16 cellular contexts compared by ENCODE assay signal in the genomic region with DNA sequence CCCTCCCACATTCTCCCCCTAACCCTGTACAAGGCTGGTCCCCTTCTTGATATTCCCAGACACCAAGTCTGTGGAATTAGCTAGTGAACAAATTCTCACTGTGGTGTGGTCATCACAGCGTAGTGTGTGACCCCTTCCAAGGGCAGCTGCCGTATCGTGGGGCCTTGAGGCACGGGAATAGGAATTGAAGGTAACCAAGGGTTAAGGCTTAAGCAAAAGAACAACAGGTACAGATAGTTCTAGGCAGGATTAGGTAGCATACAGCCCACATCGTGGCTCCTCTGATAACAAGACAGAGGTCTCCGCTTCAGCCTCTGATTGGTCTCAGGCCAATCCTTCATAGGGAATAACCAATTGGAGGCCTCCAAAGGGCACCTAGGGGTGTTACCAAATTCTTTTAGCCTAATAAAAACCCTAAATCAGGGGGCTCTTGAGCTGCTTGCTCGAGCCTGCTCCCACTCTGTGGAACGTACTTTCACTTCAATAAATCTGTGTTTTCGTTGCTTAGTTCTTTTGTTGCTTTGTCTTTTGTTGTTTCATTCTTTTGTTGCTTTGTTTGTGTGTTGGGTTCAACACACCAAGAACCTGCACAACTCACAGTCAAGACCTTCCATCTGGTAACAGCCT.
"Had no signal": no experiment of that assay in that cellular context is flagged by ENCODE, and none has a peak within 500 bp of the region (broad histone marks: within the 10 kb centered on the region; RNA-seq: fewer than 3 reads in every experiment).

No MANE protein-coding gene starts in this region.

- H3K27ac ChIP-seq: adrenal gland, breast epithelium, hepatocyte, VCaP had no signal

- DNase-seq: activated CD4-positive, alpha-beta T cell treated with anti-CD3 and anti-CD28 coated beads for 1 hour; activated CD4-positive, alpha-beta T cell treated with anti-CD3 and anti-CD28 coated beads, Interleukin-2, amount 50 U/mL, for 48 hours; activated gamma-delta T cell treated with Interleukin-2 at 50 U/mL for 16 hours; adrenal gland; dermis blood vessel endothelial cell; effector memory CD4-positive, alpha-beta T cell; mesenchymal stem cell; naive thymus-derived CD4-positive, alpha-beta T cell; spleen; stimulated activated CD4-positive, alpha-beta T cell treated with anti-CD3 and anti-CD28 coated beads, Interleukin-4, amount 100 ng/mL, for 4 hours; stimulated activated naive B cell treated with anti-CD40 and anti-IgM and Interleukin-4, amounts not matched to agents 10 μg/mL and 1 μg/mL and 100 μg/mL, for 72 hours had no signal

- H3K27me3 ChIP-seq: adrenal gland, breast epithelium, hepatocyte, spleen had no signal

- H3K4me1 ChIP-seq: adrenal gland, breast epithelium had no signal

- H3K79me2 ChIP-seq: hepatocyte had no signal

- H3K36me3 ChIP-seq: adrenal gland, breast epithelium, spleen had no signal

- H3K4me3 ChIP-seq: adrenal gland, breast epithelium, hepatocyte, spleen had no signal

- ATAC-seq: activated naive CD4-positive, alpha-beta T cell treated with anti-CD3 and anti-CD28 coated beads, Interleukin-2, amount 50 U/mL, for 72 hours; naive thymus-derived CD4-positive, alpha-beta T cell; stimulated activated naive B cell treated with anti-CD40 and anti-IgM and Interleukin-4, amounts not matched to agents 10 μg/mL and 1 μg/mL and 100 μg/mL, for 72 hours had no signal

- H3K9me3 ChIP-seq: adrenal gland, breast epithelium had no signal

- H2AFZ ChIP-seq: hepatocyte had no signal

- FAIRE-seq: astrocyte had no signal

- H3K4me2 ChIP-seq: hepatocyte had no signal
